In the genomic region with DNA sequence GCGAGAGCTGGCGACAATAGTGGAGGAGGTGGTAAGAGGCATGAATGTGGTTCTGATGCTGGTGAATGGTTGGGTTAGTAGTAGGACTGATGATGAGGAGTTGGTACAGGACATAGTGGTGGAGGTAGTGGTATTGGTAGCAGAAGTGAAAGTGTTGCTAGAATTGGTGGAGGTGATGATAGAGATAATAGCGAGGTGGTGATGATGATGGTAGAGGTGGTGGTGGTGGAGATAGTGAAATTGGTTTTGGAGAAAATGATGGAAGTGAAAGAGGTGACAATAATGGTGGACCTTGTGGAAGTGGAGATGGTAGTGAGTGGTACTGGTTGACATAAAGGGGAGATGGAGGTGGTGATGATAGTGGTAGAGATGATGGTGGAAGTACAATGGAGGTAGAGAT, we compare ENCODE assay signal across 23 cellular contexts.
A peak's percentile ranks its signal among the peaks of the same experiment; 100 is the strongest.
DNase-seq lines count a peak whose midpoint lies in the region; ATAC-seq, FAIRE-seq and TF ChIP-seq lines count a peak whose summit lies in the region.
"Had no signal": no experiment of that assay in that cellular context is flagged by ENCODE, and none has a peak within 500 bp of the region (broad histone marks: within the 10 kb centered on the region; RNA-seq: fewer than 3 reads in every experiment).

No MANE protein-coding gene starts in this region.

- H3K4me1 ChIP-seq in HEK293 (ENCODE audit: control insufficient read depth, insufficient read depth, low read length) (no peaks in the 10 kb centered on the region), GM12878 (ENCODE audit: control insufficient read depth, insufficient read depth, low read length) (no peaks in the 10 kb centered on the region)
- H3K4me1 ChIP-seq: A549; BLaER1 treated with 17β-estradiol and CSF1 and Interleukin-3, amounts not matched to agents 10 nM and 100 nM had no signal

- no peak overlapping the region for H3K9ac ChIP-seq in GM12878 (ENCODE audit: control insufficient read depth, insufficient read depth, low read length)
- H3K9ac ChIP-seq: BLaER1 treated with 17β-estradiol and CSF1 and Interleukin-3, amounts not matched to agents 10 nM and 100 nM had no signal

- H3K4me3 Mint-ChIP-seq in activated naive CD8-positive, alpha-beta T cell treated with anti-CD3 and anti-CD28 coated beads, Interleukin-2, amount 50 U/mL, for 24 hours: no peak overlapping the region
- no peak overlapping the region for H3K4me3 Mint-ChIP-seq in activated naive CD8-positive, alpha-beta T cell treated with anti-CD3 and anti-CD28 coated beads for 36 hours
- H3K4me3 Mint-ChIP-seq: B cell; CD4-positive, alpha-beta T cell; CD8-positive, alpha-beta T cell had no signal

- H3K36me3 Mint-ChIP-seq in activated naive CD8-positive, alpha-beta T cell treated with anti-CD3 and anti-CD28 coated beads, Interleukin-2, amount 50 U/mL, for 24 hours (ENCODE audit: low read depth): peaks cover 2% of the 10 kb centered on the region
- H3K36me3 Mint-ChIP-seq in activated naive CD8-positive, alpha-beta T cell treated with anti-CD3 and anti-CD28 coated beads for 36 hours: peaks cover 1% of the 10 kb centered on the region
- H3K36me3 Mint-ChIP-seq: CD8-positive, alpha-beta T cell had no signal

- H3K36me3 ChIP-seq in HEK293 (ENCODE audit: control insufficient read depth in 2 of 2, insufficient read depth in 1 of 2, low read length in 2 of 2) (no peaks in the 10 kb centered on the region), GM12878 (ENCODE audit: control insufficient read depth in 2 of 2, insufficient read depth in 2 of 2, low read length in 1 of 2) (no peaks in the 10 kb centered on the region)
- H3K36me3 ChIP-seq: BLaER1 treated with 17β-estradiol and CSF1 and Interleukin-3, amounts not matched to agents 10 nM and 100 nM had no signal

- H3K79me2 ChIP-seq in GM12878 (ENCODE audit: control insufficient read depth, insufficient read depth, low read length): no peaks in the 10 kb centered on the region

- H4K20me1 ChIP-seq in GM12878 (ENCODE audit: control insufficient read depth, insufficient read depth): no peaks in the 10 kb centered on the region
- H4K20me1 ChIP-seq: BLaER1 treated with 17β-estradiol and CSF1 and Interleukin-3, amounts not matched to agents 10 nM and 100 nM had no signal

- H3K9me3 Mint-ChIP-seq in activated naive CD8-positive, alpha-beta T cell treated with anti-CD3 and anti-CD28 coated beads, Interleukin-2, amount 50 U/mL, for 24 hours: peaks cover 18% of the 10 kb centered on the region
- no peaks in the 10 kb centered on the region for H3K9me3 Mint-ChIP-seq in activated naive CD8-positive, alpha-beta T cell treated with anti-CD3 and anti-CD28 coated beads for 36 hours

- no peak for FAIRE-seq in GM12878 (lab: Jason Lieb, UNC)
- FAIRE-seq: D721Med, G401.6, GM12892, GM18507, GM19239 had no signal

- no peak for TF ChIP-seq RAD21 in GM12878 (IDR thresholded peaks at IDR 0.05; ENCODE audit: insufficient read depth, low read depth, low read length)

- no peaks in the 10 kb centered on the region for H3K4me1 Mint-ChIP-seq in activated naive CD8-positive, alpha-beta T cell treated with anti-CD3 and anti-CD28 coated beads, Interleukin-2, amount 50 U/mL, for 24 hours
- H3K4me1 Mint-ChIP-seq in activated naive CD8-positive, alpha-beta T cell treated with anti-CD3 and anti-CD28 coated beads for 36 hours: no peaks in the 10 kb centered on the region
- H3K4me1 Mint-ChIP-seq: B cell had no signal

- TF ChIP-seq EP300 in GM12878 (IDR thresholded peaks at IDR 0.05; ENCODE audit: borderline replicate concordance in 1 of 2, control insufficient read depth in 1 of 2, low read depth in 2 of 2, low read length in 2 of 2): no peak

- no peak overlapping the region for H3K4me2 ChIP-seq in GM12878 (ENCODE audit: control insufficient read depth, insufficient read depth)
- H3K4me2 ChIP-seq: A549; BLaER1 treated with 17β-estradiol and CSF1 and Interleukin-3, amounts not matched to agents 10 nM and 100 nM had no signal

- H2AFZ ChIP-seq in GM12878 (ENCODE audit: control insufficient read depth, low read depth, low read length): no peak overlapping the region

- CTCF ChIA-PET in HEK293 (lab: Yijun Ruan, JAX): interaction anchor here (0.6 kb wide), 1 partner anchor 1121 kb away, joined by 3 read pairs; no protein-coding TSS in a partner anchor
- CTCF ChIA-PET in GM12878 (lab: Yijun Ruan, JAX): no interaction called here

- peaks cover 3% of the 10 kb centered on the region for H3K27me3 Mint-ChIP-seq in activated naive CD8-positive, alpha-beta T cell treated with anti-CD3 and anti-CD28 coated beads, Interleukin-2, amount 50 U/mL, for 24 hours
- H3K27me3 Mint-ChIP-seq in activated naive CD8-positive, alpha-beta T cell treated with anti-CD3 and anti-CD28 coated beads for 36 hours: no peaks in the 10 kb centered on the region
- H3K27me3 Mint-ChIP-seq: B cell; CD4-positive, alpha-beta T cell had no signal

- no TSS peak for BruUV-seq in GM12878 (replicated peaks; lab: Mats Ljungman, UMichigan)

- H3K9me3 ChIP-seq in HEK293 (ENCODE audit: control insufficient read depth, insufficient read depth, low read depth, low read length) (no peaks in the 10 kb centered on the region), GM12878 (replicated peaks; ENCODE audit: control insufficient read depth, insufficient read depth, low read length) (no peaks in the 10 kb centered on the region; the same call in 2 of the 3 replicates)

- RAD21 ChIA-PET in GM12878 (lab: Charles Lee; ENCODE audit: unreplicated experiment): no interaction called here

- in situ Hi-C loops in GM12878 (cut with MboI): no loop called here

- H3K4me3 ChIP-seq in HEK293 (ENCODE audit: low read depth, low read length): no peak overlapping the region
- H3K4me3 ChIP-seq in GM12878: no peak overlapping the region
- H3K4me3 ChIP-seq in foreskin fibroblast (ENCODE audit: low read depth in 1 of 2, low read length in 2 of 2): no peak overlapping the region
- H3K4me3 ChIP-seq: A549; BLaER1 treated with 17β-estradiol and CSF1 and Interleukin-3, amounts not matched to agents 10 nM and 100 nM had no signal

- DNase-seq in activated naive CD8-positive, alpha-beta T cell treated with anti-CD3 and anti-CD28 coated beads, Interleukin-2, amount 50 U/mL, for 24 hours: no peak
- no peak for DNase-seq in activated naive CD8-positive, alpha-beta T cell treated with anti-CD3 and anti-CD28 coated beads for 36 hours
- no peak for DNase-seq in GM12878 (ENCODE audit: low read depth, low spot score)
- DNase-seq in T1000 (lab: John Stamatoyannopoulos, UW): no peak
- DNase-seq in foreskin fibroblast: no peak
- DNase-seq: AML-193; Caco-2; Calu3; CD4-positive, alpha-beta T cell; CD8-positive, alpha-beta T cell; DMS79 treated with DMSO at 0.1 percent for 48 hours; GF-D8 had no signal

- SMC1A ChIA-PET in GM12878 (lab: Charles Lee; ENCODE audit: uncharacterized antibody, unreplicated experiment): interaction anchor here (0.8 to 1.7 kb wide), 3 partner anchors 12 to 22 kb away, joined by 3 to 5 read pairs (median 3); no protein-coding TSS in a partner anchor

- H3K27me3 ChIP-seq in GM12878 (replicated peaks in 1 of 2; ENCODE audit: control insufficient read depth in 2 of 2, insufficient read depth in 2 of 2, low read length in 1 of 2): no peaks in the 10 kb centered on the region
- H3K27me3 ChIP-seq: BLaER1 treated with 17β-estradiol and CSF1 and Interleukin-3, amounts not matched to agents 10 nM and 100 nM had no signal

- no peak overlapping the region for H3K27ac Mint-ChIP-seq in activated naive CD8-positive, alpha-beta T cell treated with anti-CD3 and anti-CD28 coated beads, Interleukin-2, amount 50 U/mL, for 24 hours
- H3K27ac Mint-ChIP-seq in activated naive CD8-positive, alpha-beta T cell treated with anti-CD3 and anti-CD28 coated beads for 36 hours: no peak overlapping the region
- H3K27ac Mint-ChIP-seq: B cell; CD4-positive, alpha-beta T cell; CD8-positive, alpha-beta T cell had no signal

- intact Hi-C loops in GM12878 (cut with micrococcal nuclease; ENCODE audit: unreplicated experiment): no loop called here

- peak; percentile 24 for ATAC-seq in activated naive CD8-positive, alpha-beta T cell treated with anti-CD3 and anti-CD28 coated beads, Interleukin-2, amount 50 U/mL, for 24 hours
- ATAC-seq in GM12878: no peak
- ATAC-seq: A549; CD8-positive, alpha-beta T cell had no signal

- 62% methylated on average over 3 of the region's 3 CpGs for WGBS in GM12878 (ENCODE audit: insufficient coverage, insufficient replicate concordance, low lambda C conversion rate, missing lambda C conversion rate)

- no peak for TF ChIP-seq POLR2A in GM12878 (IDR thresholded peaks at IDR 0.05; ENCODE audit: low read depth, low read length)

- no peak for TF ChIP-seq CTCF in HEK293 (tag by site-specific recombination; IDR thresholded peaks at IDR 0.05)
- TF ChIP-seq CTCF in GM12878 (IDR thresholded peaks at IDR 0.05 in 2 of 3, conservative IDR thresholded peaks at IDR 0.05 in 1 of 3; ENCODE audit: control insufficient read depth in 2 of 3, extremely low read depth in 1 of 3, insufficient read depth in 1 of 3, low read depth in 3 of 3, low read length in 3 of 3): no peak
- TF ChIP-seq CTCF in foreskin fibroblast (IDR thresholded peaks at IDR 0.05; ENCODE audit: low read depth, low read length): no peak

- POLR2A ChIA-PET in HEK293 (lab: Yijun Ruan, JAX): no interaction called here
- POLR2A ChIA-PET in GM12878 (lab: Charles Lee): no interaction called here

- H3K27ac ChIP-seq in HEK293 (ENCODE audit: extremely low read depth, low read depth, low read length) (no peak overlapping the region), GM12878 (ENCODE audit: control insufficient read depth, insufficient read depth) (no peak overlapping the region)
- H3K27ac ChIP-seq: 22Rv1; A549; BLaER1 treated with 17β-estradiol and CSF1 and Interleukin-3, amounts not matched to agents 10 nM and 100 nM; C4-2B had no signal

TF ChIP-seq in HEK293, 187 proteins besides CTCF, POLR2A, EP300 and RAD21 (continues in another document):
- TF ChIP-seq ZXDB (tag by site-specific recombination; IDR thresholded peaks at IDR 0.05): no peak
- TF ChIP-seq ZBTB48 (tag by site-specific recombination; IDR thresholded peaks at IDR 0.05): no peak
- TF ChIP-seq ZNF747 (tag by site-specific recombination; IDR thresholded peaks at IDR 0.05): no peak

TF ChIP-seq in GM12878, 131 proteins besides CTCF, POLR2A, EP300 and RAD21 (continues in another document):
- TF ChIP-seq RBBP5 (conservative IDR thresholded peaks at IDR 0.05): no peak
